8 cellular contexts compared by ENCODE assay signal in genomic region chr6:133890941-133891813, GRCh38. TPM values are rescaled to one million over a fixed set of nuclear protein-coding genes. Genes with fewer than 3 reads are reported as not detected.
A peak's percentile ranks its signal among the peaks of the same experiment; 100 is the strongest.
DNase-seq lines count a peak whose midpoint lies in the region; ATAC-seq and TF ChIP-seq lines count a peak whose summit lies in the region.

No MANE protein-coding gene starts in this region.

- no peak for TF ChIP-seq CTCF in mammary epithelial cell (conservative IDR thresholded peaks at IDR 0.05 in 1 of 2, IDR thresholded peaks at IDR 0.05 in 1 of 2; ENCODE audit: extremely low read depth in 1 of 2, insufficient read depth in 1 of 2, low read depth in 1 of 2, low read length in 2 of 2)
- no peak for TF ChIP-seq CTCF in left lung (IDR thresholded peaks at IDR 0.05)

- no peak overlapping the region for H3K27ac ChIP-seq in mammary epithelial cell (ENCODE audit: insufficient read depth, low read depth, low read length)
- H3K27ac ChIP-seq in left lung, result peak overlapping the region; percentile 71 to 84
- H3K27ac ChIP-seq in subcutaneous abdominal adipose tissue (ENCODE audit: low read depth, low read length), result no peak overlapping the region

- WGBS in mammary epithelial cell (ENCODE audit: low coverage, missing lambda C conversion rate), result 16% methylated on average over 20 of the region's 40 CpGs

- CTCF ChIA-PET in mammary epithelial cell (lab: Charles Lee; ENCODE audit: low non-redundant PET), result no interaction called here

- H3K79me2 ChIP-seq in mammary epithelial cell (ENCODE audit: insufficient read depth, low read length), result no peaks in the 10 kb centered on the region

- H3K36me3 ChIP-seq in NT2/D1 (ENCODE audit: insufficient read depth, insufficient read length, low read length), result no peaks in the 10 kb centered on the region
- no peaks in the 10 kb centered on the region for H3K36me3 ChIP-seq in mammary epithelial cell (ENCODE audit: insufficient read depth, low read length)
- no peaks in the 10 kb centered on the region for H3K36me3 ChIP-seq in left lung
- no peaks in the 10 kb centered on the region for H3K36me3 ChIP-seq in subcutaneous abdominal adipose tissue (ENCODE audit: control insufficient read depth in 5 of 5, insufficient read depth in 5 of 5, low read length in 5 of 5)

- H4K20me1 ChIP-seq in mammary epithelial cell (ENCODE audit: insufficient read depth, low read length), result no peaks in the 10 kb centered on the region

- intact Hi-C loops in mammary epithelial cell (cut with micrococcal nuclease) (no loop called here), left lung (cut with DNase I) (no loop called here)

- in situ Hi-C loops in mammary epithelial cell (cut with MboI; ENCODE audit: low sequenced_read_pairs in 2 of 2), result loop anchor here in 1 of 2 donors (10.0 kb wide), 1 partner anchor 56 kb away; no protein-coding TSS in a partner anchor

- no TSS peak for BruUV-seq in mammary epithelial cell (replicated peaks; lab: Mats Ljungman, UMichigan)

- H3K27me3 ChIP-seq in NT2/D1 (ENCODE audit: insufficient read depth, insufficient read length), result peaks cover 89% of the 10 kb centered on the region
- H3K27me3 ChIP-seq in mammary epithelial cell (ENCODE audit: insufficient read depth, low read length), result peaks cover 73% of the 10 kb centered on the region
- peaks cover 71 to 100% of the 10 kb centered on the region in 2 donors for H3K27me3 ChIP-seq in left lung
- peaks cover 54 to 73% (median 66%) of the 10 kb centered on the region in 5 donors for H3K27me3 ChIP-seq in subcutaneous abdominal adipose tissue (ENCODE audit: control insufficient read depth in 5 of 5, insufficient read depth in 4 of 5, low read length in 5 of 5)

- no peak overlapping the region for H2AFZ ChIP-seq in mammary epithelial cell (ENCODE audit: low read depth, low read length)

- DNase-seq in NT2/D1 (ENCODE audit: low read depth, low spot score) (no peak), mammary epithelial cell (no peak), left lung (peak in 1 of 2 donors; percentile 78), NOMO-1 treated with DMSO at 0.1 percent for 48 hours (lab: John Stamatoyannopoulos, UW; ENCODE audit: unreplicated experiment) (no peak), SIG-M5 treated with dmso at 0.1 percent for 504 hours (lab: John Stamatoyannopoulos, UW; ENCODE audit: unreplicated experiment) (no peak)

- no peaks in the 10 kb centered on the region for H3K9me3 ChIP-seq in NT2/D1 (ENCODE audit: insufficient read depth, low read length)
- H3K9me3 ChIP-seq in mammary epithelial cell (replicated peaks; ENCODE audit: insufficient read depth, low read length), result no peaks in the 10 kb centered on the region
- H3K9me3 ChIP-seq in left lung, result no peaks in the 10 kb centered on the region
- H3K9me3 ChIP-seq in subcutaneous abdominal adipose tissue (ENCODE audit: control insufficient read depth in 5 of 5, low read length in 5 of 5), result no peaks in the 10 kb centered on the region

- H3K4me3 ChIP-seq in GM08714 (ENCODE audit: low read length) (peak overlapping the region; percentile 52), NT2/D1 (ENCODE audit: insufficient read length, low read depth) (peak overlapping the region; percentile 24), mammary epithelial cell (replicated peaks in 1 of 3; ENCODE audit: insufficient read depth in 1 of 3, low read depth in 2 of 3, low read length in 3 of 3) (no peak overlapping the region), left lung (peak overlapping the region; percentile 23 to 37), subcutaneous abdominal adipose tissue (ENCODE audit: low read depth in 1 of 5, low read length in 5 of 5) (peak overlapping the region; percentile 45 to 69 (median 55))

- dilution Hi-C loops in mammary epithelial cell (cut with HindIII; ENCODE audit: low sequenced_read_pairs), result no loop called here

- no peak overlapping the region for H3K9ac ChIP-seq in NT2/D1 (ENCODE audit: insufficient read length, low read depth)
- no peak overlapping the region for H3K9ac ChIP-seq in mammary epithelial cell (ENCODE audit: insufficient read depth, low read length)
- H3K9ac ChIP-seq in subcutaneous abdominal adipose tissue (ENCODE audit: low read length in 5 of 5), result no peak overlapping the region

- peak; percentile 23 for ATAC-seq in left lung
- ATAC-seq in GM19395 (IDR thresholded peaks at IDR 0.05; ENCODE audit: unreplicated experiment), result no peak

- H3K4me1 ChIP-seq in NT2/D1 (ENCODE audit: insufficient read depth, insufficient read length) (no peaks in the 10 kb centered on the region), mammary epithelial cell (ENCODE audit: insufficient read depth, low read length) (no peaks in the 10 kb centered on the region), left lung (no peaks in the 10 kb centered on the region), subcutaneous abdominal adipose tissue (ENCODE audit: control insufficient read depth in 5 of 5, insufficient read depth in 5 of 5, low read length in 5 of 5) (peaks cover 0 to 27% (median 25%) of the 10 kb centered on the region in 5 donors)

- peak overlapping the region; percentile 56 for H3K4me2 ChIP-seq in mammary epithelial cell (ENCODE audit: insufficient read depth, low read depth, low read length)

RNA-seq across cellular contexts. Expression of gene TCF21, which starts 2.3 kb away (rescaled TPM):
- total RNA-seq in mammary epithelial cell (not detected), left lung (10 to 100 TPM; 21.7 to 41.6 TPM)
- not detected for polyA plus RNA-seq in mammary epithelial cell
- not detected for polyA minus RNA-seq in mammary epithelial cell

Comparison
In these comparisons a context has a peak if more than half of its experiments do, and no peak if none do; other contexts are left out.
1. H3K4me3 ChIP-seq: peak in GM08714 (single experiment), NT2/D1 (single experiment), left lung (2 of 2) and subcutaneous abdominal adipose tissue (5 of 5); none in mammary epithelial cell (0 of 3).
2. H3K27ac ChIP-seq: peak in left lung (2 of 2); none in mammary epithelial cell (single experiment) and subcutaneous abdominal adipose tissue (single experiment).
3. RNA of gene TCF21, which starts 2.3 kb away (total RNA-seq): 21.7 to 41.6 TPM in left lung; not detected in mammary epithelial cell; every median in the first group is over 10 times any median in the second.